In the genomic region with DNA sequence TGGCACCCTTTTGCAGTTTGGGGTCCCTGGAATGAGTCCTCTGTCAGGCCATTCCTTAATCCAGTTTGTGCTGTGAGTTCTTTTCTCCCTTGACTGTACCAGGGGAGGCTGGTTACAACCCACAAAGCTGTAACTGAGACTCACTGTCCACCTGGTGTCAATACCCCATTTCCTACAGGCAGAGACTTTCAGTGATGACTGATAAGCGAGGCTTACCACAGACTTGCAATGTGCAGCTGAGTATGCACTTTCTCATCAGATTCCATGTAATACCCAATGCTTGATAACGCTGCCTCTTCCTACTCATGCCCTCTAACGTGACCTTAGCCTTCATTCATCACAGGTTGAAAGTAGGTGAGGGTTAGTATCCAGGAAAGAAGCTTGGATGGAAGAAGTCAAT, we compare ENCODE assay signal across 17 cellular contexts.
DNase-seq lines count a peak whose midpoint lies in the region; ATAC-seq and TF ChIP-seq lines count a peak whose summit lies in the region.
"Had no signal": no experiment of that assay in that cellular context is flagged by ENCODE, and none has a peak within 500 bp of the region (broad histone marks: within the 10 kb centered on the region; RNA-seq: fewer than 3 reads in every experiment).

No MANE protein-coding gene starts in this region.

- no peak overlapping the region for H3K27ac Mint-ChIP-seq in activated naive CD8-positive, alpha-beta T cell treated with anti-CD3 and anti-CD28 coated beads, Interleukin-2, amount 50 U/mL, for 24 hours
- H3K27ac Mint-ChIP-seq in activated naive CD8-positive, alpha-beta T cell treated with anti-CD3 and anti-CD28 coated beads for 36 hours, result no peak overlapping the region
- no peak overlapping the region for H3K27ac Mint-ChIP-seq in activated T-helper 17 cell treated with anti-CD3 and anti-CD28 coated beads, Interleukin-2, amount 50 U/mL, for 72 hours
- no peak overlapping the region for H3K27ac Mint-ChIP-seq in naive thymus-derived CD4-positive, alpha-beta T cell
- H3K27ac Mint-ChIP-seq in stimulated activated naive CD8-positive, alpha-beta T cell treated with anti-CD3 and anti-CD28 coated beads, Interleukin-15, amount 100 ng/mL, for 72 hours, result no peak overlapping the region
- no peak overlapping the region for H3K27ac Mint-ChIP-seq in CD8-positive, alpha-beta T cell
- H3K27ac Mint-ChIP-seq: GM23338, H9 had no signal

- H3K4me1 Mint-ChIP-seq in activated naive CD8-positive, alpha-beta T cell treated with anti-CD3 and anti-CD28 coated beads, Interleukin-2, amount 50 U/mL, for 24 hours, result no peaks in the 10 kb centered on the region
- no peaks in the 10 kb centered on the region for H3K4me1 Mint-ChIP-seq in activated naive CD8-positive, alpha-beta T cell treated with anti-CD3 and anti-CD28 coated beads for 36 hours
- no peaks in the 10 kb centered on the region for H3K4me1 Mint-ChIP-seq in activated T-helper 17 cell treated with anti-CD3 and anti-CD28 coated beads, Interleukin-2, amount 50 U/mL, for 72 hours
- no peaks in the 10 kb centered on the region for H3K4me1 Mint-ChIP-seq in naive thymus-derived CD4-positive, alpha-beta T cell
- no peaks in the 10 kb centered on the region for H3K4me1 Mint-ChIP-seq in stimulated activated naive CD8-positive, alpha-beta T cell treated with anti-CD3 and anti-CD28 coated beads, Interleukin-15, amount 100 ng/mL, for 72 hours
- H3K4me1 Mint-ChIP-seq in CD8-positive, alpha-beta T cell (ENCODE audit: low read depth), result no peaks in the 10 kb centered on the region

- H3K27me3 Mint-ChIP-seq in activated naive CD8-positive, alpha-beta T cell treated with anti-CD3 and anti-CD28 coated beads, Interleukin-2, amount 50 U/mL, for 24 hours, result peaks cover 3% of the 10 kb centered on the region
- no peaks in the 10 kb centered on the region for H3K27me3 Mint-ChIP-seq in activated naive CD8-positive, alpha-beta T cell treated with anti-CD3 and anti-CD28 coated beads for 36 hours
- no peaks in the 10 kb centered on the region for H3K27me3 Mint-ChIP-seq in activated T-helper 17 cell treated with anti-CD3 and anti-CD28 coated beads, Interleukin-2, amount 50 U/mL, for 72 hours
- H3K27me3 Mint-ChIP-seq in naive thymus-derived CD4-positive, alpha-beta T cell, result peaks cover 0 to 8% (median 0%) of the 10 kb centered on the region in 5 donors
- no peaks in the 10 kb centered on the region for H3K27me3 Mint-ChIP-seq in stimulated activated naive CD8-positive, alpha-beta T cell treated with anti-CD3 and anti-CD28 coated beads, Interleukin-15, amount 100 ng/mL, for 72 hours
- peaks cover 9% of the 10 kb centered on the region for H3K27me3 Mint-ChIP-seq in CD8-positive, alpha-beta T cell (ENCODE audit: low read depth)

- no peaks in the 10 kb centered on the region for H3K4me1 ChIP-seq in naive thymus-derived CD4-positive, alpha-beta T cell (ENCODE audit: control insufficient read depth in 2 of 2, insufficient read depth in 2 of 2, low read length in 2 of 2)
- H3K4me1 ChIP-seq in uterus, result no peaks in the 10 kb centered on the region
- no peaks in the 10 kb centered on the region for H3K4me1 ChIP-seq in CD8-positive, alpha-beta T cell (ENCODE audit: insufficient read depth, low read length)
- H3K4me1 ChIP-seq: Peyer's patch had no signal

- H3K36me3 ChIP-seq in naive thymus-derived CD4-positive, alpha-beta T cell (ENCODE audit: control insufficient read depth in 2 of 3, insufficient read depth in 3 of 3, low read length in 3 of 3), result no peaks in the 10 kb centered on the region
- H3K36me3 ChIP-seq in uterus, result no peaks in the 10 kb centered on the region
- no peaks in the 10 kb centered on the region for H3K36me3 ChIP-seq in CD8-positive, alpha-beta T cell (ENCODE audit: insufficient read depth, low read length)
- H3K36me3 ChIP-seq: Peyer's patch had no signal

- no peak for TF ChIP-seq CTCF in uterus (IDR thresholded peaks at IDR 0.05)
- no peak for TF ChIP-seq CTCF in CD8-positive, alpha-beta T cell (IDR thresholded peaks at IDR 0.05)

- TF ChIP-seq POLR2A in uterus (IDR thresholded peaks at IDR 0.05), result no peak

- H3K27ac ChIP-seq in naive thymus-derived CD4-positive, alpha-beta T cell (ENCODE audit: low read depth, low read length), result no peak overlapping the region
- H3K27ac ChIP-seq in uterus, result no peak overlapping the region
- no peak overlapping the region for H3K27ac ChIP-seq in CD8-positive, alpha-beta T cell (ENCODE audit: low read depth, low read length)
- H3K27ac ChIP-seq: Peyer's patch had no signal

- CTCF ChIA-PET in naive thymus-derived CD4-positive, alpha-beta T cell (lab: Charles Lee), result no interaction called here
- CTCF ChIA-PET in CD8-positive, alpha-beta T cell (lab: Charles Lee), result no interaction called here

- no peaks in the 10 kb centered on the region for H3K9me3 Mint-ChIP-seq in activated naive CD8-positive, alpha-beta T cell treated with anti-CD3 and anti-CD28 coated beads, Interleukin-2, amount 50 U/mL, for 24 hours
- peaks cover 3% of the 10 kb centered on the region for H3K9me3 Mint-ChIP-seq in activated naive CD8-positive, alpha-beta T cell treated with anti-CD3 and anti-CD28 coated beads for 36 hours
- H3K9me3 Mint-ChIP-seq in activated T-helper 17 cell treated with anti-CD3 and anti-CD28 coated beads, Interleukin-2, amount 50 U/mL, for 72 hours, result no peaks in the 10 kb centered on the region
- peaks cover 0 to 11% (median 0%) of the 10 kb centered on the region in 11 donors for H3K9me3 Mint-ChIP-seq in naive thymus-derived CD4-positive, alpha-beta T cell
- peaks cover 4 to 8% of the 10 kb centered on the region in 2 donors for H3K9me3 Mint-ChIP-seq in stimulated activated naive CD8-positive, alpha-beta T cell treated with anti-CD3 and anti-CD28 coated beads, Interleukin-15, amount 100 ng/mL, for 72 hours
- peaks cover 5% of the 10 kb centered on the region for H3K9me3 Mint-ChIP-seq in CD8-positive, alpha-beta T cell
- H3K9me3 Mint-ChIP-seq: GM23338, H9 had no signal

- intact Hi-C loops in naive thymus-derived CD4-positive, alpha-beta T cell (cut with micrococcal nuclease), result no loop called here
- intact Hi-C loops in uterus (cut with DNase I; ENCODE audit: low total_unique reads), result no loop called here
- intact Hi-C loops in CD8-positive, alpha-beta T cell (cut with DNase I, micrococcal nuclease), result no loop called here

- POLR2A ChIA-PET in naive thymus-derived CD4-positive, alpha-beta T cell (lab: Charles Lee), result no interaction called here
- POLR2A ChIA-PET in CD8-positive, alpha-beta T cell (lab: Charles Lee), result no interaction called here

- no peaks in the 10 kb centered on the region for H3K27me3 ChIP-seq in naive thymus-derived CD4-positive, alpha-beta T cell (ENCODE audit: control insufficient read depth in 2 of 2, insufficient read depth in 2 of 2, low read length in 2 of 2)
- H3K27me3 ChIP-seq in uterus, result no peaks in the 10 kb centered on the region
- H3K27me3 ChIP-seq in CD8-positive, alpha-beta T cell (ENCODE audit: insufficient read depth, low read length), result no peaks in the 10 kb centered on the region
- H3K27me3 ChIP-seq: Peyer's patch had no signal

- H3K36me3 Mint-ChIP-seq in activated naive CD8-positive, alpha-beta T cell treated with anti-CD3 and anti-CD28 coated beads, Interleukin-2, amount 50 U/mL, for 24 hours (ENCODE audit: low read depth), result no peaks in the 10 kb centered on the region
- H3K36me3 Mint-ChIP-seq in activated naive CD8-positive, alpha-beta T cell treated with anti-CD3 and anti-CD28 coated beads for 36 hours, result no peaks in the 10 kb centered on the region
- H3K36me3 Mint-ChIP-seq in activated T-helper 17 cell treated with anti-CD3 and anti-CD28 coated beads, Interleukin-2, amount 50 U/mL, for 72 hours (ENCODE audit: low read depth), result no peaks in the 10 kb centered on the region
- no peaks in the 10 kb centered on the region for H3K36me3 Mint-ChIP-seq in naive thymus-derived CD4-positive, alpha-beta T cell
- H3K36me3 Mint-ChIP-seq in CD8-positive, alpha-beta T cell, result no peaks in the 10 kb centered on the region

- H3K9me3 ChIP-seq in naive thymus-derived CD4-positive, alpha-beta T cell (ENCODE audit: control insufficient read depth in 2 of 3, low read length in 3 of 3), result no peaks in the 10 kb centered on the region
- H3K9me3 ChIP-seq in uterus, result no peaks in the 10 kb centered on the region
- H3K9me3 ChIP-seq in CD8-positive, alpha-beta T cell (ENCODE audit: low read length), result no peaks in the 10 kb centered on the region
- H3K9me3 ChIP-seq: Peyer's patch had no signal

- peak; percentile 24 for ATAC-seq in activated naive CD8-positive, alpha-beta T cell treated with anti-CD3 and anti-CD28 coated beads, Interleukin-2, amount 50 U/mL, for 24 hours
- peak; percentile 28 for ATAC-seq in activated T-helper 17 cell treated with anti-CD3 and anti-CD28 coated beads, Interleukin-2, amount 50 U/mL, for 72 hours (replicated peaks)
- peak; percentile 59 for ATAC-seq in naive thymus-derived CD4-positive, alpha-beta T cell
- peak; percentile 15 for ATAC-seq in stimulated activated naive CD8-positive, alpha-beta T cell treated with anti-CD3 and anti-CD28 coated beads, Interleukin-15, amount 100 ng/mL, for 72 hours
- no peak for ATAC-seq in GM19452 (IDR thresholded peaks at IDR 0.05; ENCODE audit: unreplicated experiment)
- no peak for ATAC-seq in CD8-positive, alpha-beta T cell
- ATAC-seq: GM23338 had no signal

- H3K4me3 Mint-ChIP-seq in activated naive CD8-positive, alpha-beta T cell treated with anti-CD3 and anti-CD28 coated beads, Interleukin-2, amount 50 U/mL, for 24 hours, result no peak overlapping the region
- no peak overlapping the region for H3K4me3 Mint-ChIP-seq in activated naive CD8-positive, alpha-beta T cell treated with anti-CD3 and anti-CD28 coated beads for 36 hours
- H3K4me3 Mint-ChIP-seq in activated T-helper 17 cell treated with anti-CD3 and anti-CD28 coated beads, Interleukin-2, amount 50 U/mL, for 72 hours, result no peak overlapping the region
- H3K4me3 Mint-ChIP-seq in naive thymus-derived CD4-positive, alpha-beta T cell, result no peak overlapping the region
- H3K4me3 Mint-ChIP-seq in stimulated activated naive CD8-positive, alpha-beta T cell treated with anti-CD3 and anti-CD28 coated beads, Interleukin-15, amount 100 ng/mL, for 72 hours, result no peak overlapping the region
- H3K4me3 Mint-ChIP-seq in CD8-positive, alpha-beta T cell, result no peak overlapping the region
- H3K4me3 Mint-ChIP-seq: GM23338, H9 had no signal

- no peak overlapping the region for H3K4me3 ChIP-seq in naive thymus-derived CD4-positive, alpha-beta T cell (ENCODE audit: low read length)
- H3K4me3 ChIP-seq in uterus, result no peak overlapping the region
- no peak overlapping the region for H3K4me3 ChIP-seq in CD8-positive, alpha-beta T cell (ENCODE audit: low read depth, low read length)
- H3K4me3 ChIP-seq: GM23338, Peyer's patch had no signal

- no peak for DNase-seq in activated naive CD8-positive, alpha-beta T cell treated with anti-CD3 and anti-CD28 coated beads, Interleukin-2, amount 50 U/mL, for 24 hours
- DNase-seq in activated naive CD8-positive, alpha-beta T cell treated with anti-CD3 and anti-CD28 coated beads for 36 hours, result no peak
- no peak for DNase-seq in naive thymus-derived CD4-positive, alpha-beta T cell
- DNase-seq in stimulated activated naive CD8-positive, alpha-beta T cell treated with anti-CD3 and anti-CD28 coated beads, Interleukin-15, amount 100 ng/mL, for 72 hours, result no peak
- DNase-seq in uterus, result no peak
- DNase-seq in CD8-positive, alpha-beta T cell, result no peak
- DNase-seq: H9, Karpas-422, NCI-H2029, NCI-H2171, NCI-H226, NCI-H510A, Peyer's patch, SHP77 treated with DMSO at 0.1 percent for 48 hours had no signal

Comparison
In these comparisons a context has a peak if more than half of its experiments do, and no peak if none do; other contexts are left out.
1. ATAC-seq: peak in activated naive CD8-positive, alpha-beta T cell treated with anti-CD3 and anti-CD28 coated beads, Interleukin-2, amount 50 U/mL, for 24 hours (single experiment), activated T-helper 17 cell treated with anti-CD3 and anti-CD28 coated beads, Interleukin-2, amount 50 U/mL, for 72 hours (single experiment), naive thymus-derived CD4-positive, alpha-beta T cell (single experiment) and stimulated activated naive CD8-positive, alpha-beta T cell treated with anti-CD3 and anti-CD28 coated beads, Interleukin-15, amount 100 ng/mL, for 72 hours (single experiment); none in GM19452 (single experiment) and CD8-positive, alpha-beta T cell (single experiment).